9 cellular contexts compared by ENCODE assay signal in genomic region chr19:45340899-45341453, GRCh38. TPM values are rescaled to one million over a fixed set of nuclear protein-coding genes. Genes with fewer than 3 reads are reported as not detected.
DNase-seq lines count a peak whose midpoint lies in the region; ATAC-seq and TF ChIP-seq lines count a peak whose summit lies in the region.
"Had no signal": no experiment of that assay in that cellular context is flagged by ENCODE, and none has a peak within 500 bp of the region (broad histone marks: within the 10 kb centered on the region; RNA-seq: fewer than 3 reads in every experiment).

No MANE protein-coding gene starts in this region.

- no peak for ATAC-seq in HG03135 (IDR thresholded peaks at IDR 0.05; ENCODE audit: unreplicated experiment)
- no peak for ATAC-seq in GM19328 (IDR thresholded peaks at IDR 0.05; ENCODE audit: unreplicated experiment)

- no peak overlapping the region for H3K18ac ChIP-seq in mesenchymal stem cell (ENCODE audit: low read depth in 1 of 2, low read length in 2 of 2)

- H3K14ac ChIP-seq in mesenchymal stem cell (ENCODE audit: low read length in 2 of 2), result no peak overlapping the region

- H3K9me3 ChIP-seq in HUES64 (ENCODE audit: insufficient read depth, low read depth, low read length), result no peaks in the 10 kb centered on the region
- H3K9me3 ChIP-seq in mesenchymal stem cell (ENCODE audit: control insufficient read depth, low read length), result no peaks in the 10 kb centered on the region

- peak overlapping the region; percentile 22 for H3K4me3 ChIP-seq in BJ (ENCODE audit: low read depth, low read length)
- H3K4me3 ChIP-seq in HUES64 (ENCODE audit: low read length), result peak overlapping the region; percentile 59
- H3K4me3 ChIP-seq in mesenchymal stem cell (ENCODE audit: insufficient read depth in 1 of 2, low read depth in 1 of 2, low read length in 2 of 2), result peak overlapping the region in 1 of 2 experiments; percentile 38

- H2AFZ ChIP-seq in mesenchymal stem cell (ENCODE audit: low read depth, low read length), result no peak overlapping the region

- H3K4me1 ChIP-seq in HUES64 (ENCODE audit: insufficient read depth, low read length) (no peaks in the 10 kb centered on the region), mesenchymal stem cell (ENCODE audit: control insufficient read depth, insufficient read depth, low read depth, low read length) (peaks cover 12% of the 10 kb centered on the region)

- H3K4ac ChIP-seq in mesenchymal stem cell (ENCODE audit: low read depth in 1 of 2, low read length in 2 of 2), result no peak overlapping the region

- H4K8ac ChIP-seq in mesenchymal stem cell (ENCODE audit: low read length), result peak overlapping the region; percentile 62

- POLR2A ChIA-PET in BJ (lab: Charles Lee), result no interaction called here

- H2BK12ac ChIP-seq in mesenchymal stem cell (ENCODE audit: low read length in 2 of 2), result peak overlapping the region in 1 of 2 experiments; percentile 56

- no peaks in the 10 kb centered on the region for H3K79me1 ChIP-seq in mesenchymal stem cell (replicated peaks; ENCODE audit: low read length, poor library complexity, severe bottlenecking)

- no peak overlapping the region for H3K9ac ChIP-seq in HUES64 (ENCODE audit: low read depth, low read length)
- no peak overlapping the region for H3K9ac ChIP-seq in mesenchymal stem cell (ENCODE audit: low read length)

- H4K91ac ChIP-seq in mesenchymal stem cell (ENCODE audit: low read length), result no peak overlapping the region

- no peak overlapping the region for H2BK120ac ChIP-seq in mesenchymal stem cell (ENCODE audit: low read depth, low read length)

- no peak overlapping the region for H3K23ac ChIP-seq in mesenchymal stem cell (ENCODE audit: low read length in 2 of 2)

- CTCF ChIA-PET in BJ (lab: Yijun Ruan, JAX), result interaction anchor here (0.9 to 2.2 kb wide), 2 partner anchors 8 to 437 kb away, joined by 4 to 6 read pairs; no protein-coding TSS in a partner anchor

- no peak overlapping the region for H3K27ac ChIP-seq in HUES64 (ENCODE audit: low read depth, low read length)
- no peak overlapping the region for H3K27ac ChIP-seq in mesenchymal stem cell (ENCODE audit: low read length, poor library complexity, severe bottlenecking)

- no peak overlapping the region for H2AK5ac ChIP-seq in mesenchymal stem cell (ENCODE audit: low read length, severe bottlenecking)

- no peak overlapping the region for H2BK5ac ChIP-seq in mesenchymal stem cell (ENCODE audit: low read depth, low read length, poor library complexity, severe bottlenecking)

- H3K36me3 ChIP-seq in BJ (ENCODE audit: control insufficient read depth, insufficient read depth, low read length), result no peaks in the 10 kb centered on the region
- H3K36me3 ChIP-seq in HUES64 (ENCODE audit: insufficient read depth, low read length), result no peaks in the 10 kb centered on the region
- no peaks in the 10 kb centered on the region for H3K36me3 ChIP-seq in mesenchymal stem cell (ENCODE audit: control insufficient read depth in 1 of 2, insufficient read depth in 2 of 2, low read depth in 1 of 2, low read length in 2 of 2)

- DNase-seq in BJ (ENCODE audit: low read depth) (no peak), ecto neural progenitor cell (ENCODE audit: low spot score) (peak; percentile 54), mesenchymal stem cell (peak; percentile 29), UCSD-AML1 (lab: John Stamatoyannopoulos, UW; ENCODE audit: unreplicated experiment) (no peak), AG20443 (ENCODE audit: low spot score) (no peak)

- no peak for TF ChIP-seq CTCF in BJ (IDR thresholded peaks at IDR 0.05; ENCODE audit: insufficient read depth, low read depth, low read length)

- peak overlapping the region; percentile 68 for H3K4me2 ChIP-seq in mesenchymal stem cell (ENCODE audit: low read length, poor library complexity, severe bottlenecking)

- 25% methylated on average over 25 of the region's 25 CpGs for WGBS in HUES64
- 21% methylated on average over 24 of the region's 25 CpGs for WGBS in mesenchymal stem cell

- H3K27me3 ChIP-seq in BJ (ENCODE audit: control insufficient read depth, insufficient read depth, low read length) (peaks cover 6% of the 10 kb centered on the region; the same call in 1 of the 2 replicates), HUES64 (ENCODE audit: insufficient read depth, low read length) (peaks cover 25% of the 10 kb centered on the region), mesenchymal stem cell (ENCODE audit: control insufficient read depth in 1 of 2, insufficient read depth in 1 of 2, low read length in 2 of 2) (peaks cover 25 to 36% of the 10 kb centered on the region in 2 experiments)

- peak overlapping the region; percentile 62 for H2BK15ac ChIP-seq in mesenchymal stem cell (ENCODE audit: low read depth, poor library complexity, severe bottlenecking)

RNA-seq across cellular contexts. Expression of gene KLC3, which starts 0.4 kb away (rescaled TPM):
- polyA plus RNA-seq in BJ (2011; rRNA removed), result 0.09 TPM in 1 of 2 replicates, not detected in the other
- polyA minus RNA-seq in BJ (2011; rRNA and poly(A)+ RNA removed), result 0.19 TPM in 1 of 2 replicates, not detected in the other
- 1.1 TPM for polyA plus RNA-seq in HUES64 (2013, experiment 1 of 2)
- polyA plus RNA-seq in HUES64 (2013, experiment 2 of 2), result 1.7 TPM
- polyA plus RNA-seq in mesenchymal stem cell (2013, experiment 1 of 2), result not detected
- 0.01 TPM for polyA plus RNA-seq in mesenchymal stem cell (2013, experiment 2 of 2)

RNA-seq across cellular contexts. Expression of gene CKM, which starts 18.3 kb away (rescaled TPM):
- not detected in 2 replicates for polyA plus RNA-seq in BJ (2011; rRNA removed)
- polyA minus RNA-seq in BJ (2011; rRNA and poly(A)+ RNA removed), result not detected in 2 replicates
- 0.15 TPM for polyA plus RNA-seq in HUES64 (2013, experiment 1 of 2)
- not detected for polyA plus RNA-seq in HUES64 (2013, experiment 2 of 2)
- not detected for polyA plus RNA-seq in mesenchymal stem cell (2013, experiment 1 of 2)
- not detected for polyA plus RNA-seq in mesenchymal stem cell (2013, experiment 2 of 2)
- polyA plus RNA-seq: fibroblast of lung had no signal

RNA-seq across cellular contexts. Expression of gene ERCC2, which starts 29.4 kb away (rescaled TPM):
- 63.7 and 94.6 TPM in 2 replicates for polyA plus RNA-seq in BJ (2011; rRNA removed)
- 48.9 and 49.9 TPM in 2 replicates for polyA minus RNA-seq in BJ (2011; rRNA and poly(A)+ RNA removed)
- polyA plus RNA-seq in HUES64 (2013, experiment 1 of 2), result 45.8 TPM
- 43.3 TPM for polyA plus RNA-seq in HUES64 (2013, experiment 2 of 2)
- polyA plus RNA-seq in mesenchymal stem cell (2013, experiment 1 of 2), result 33.5 TPM
- 33.3 TPM for polyA plus RNA-seq in mesenchymal stem cell (2013, experiment 2 of 2)

Comparison
In these comparisons a context has a peak if more than half of its experiments do, and no peak if none do; other contexts are left out.
1. DNase-seq: peak in ecto neural progenitor cell (single experiment) and mesenchymal stem cell (single experiment); none in BJ (single experiment), UCSD-AML1 (single experiment) and AG20443 (single experiment).